ENCODE assay signal across 1 cellular context in the genomic region with DNA sequence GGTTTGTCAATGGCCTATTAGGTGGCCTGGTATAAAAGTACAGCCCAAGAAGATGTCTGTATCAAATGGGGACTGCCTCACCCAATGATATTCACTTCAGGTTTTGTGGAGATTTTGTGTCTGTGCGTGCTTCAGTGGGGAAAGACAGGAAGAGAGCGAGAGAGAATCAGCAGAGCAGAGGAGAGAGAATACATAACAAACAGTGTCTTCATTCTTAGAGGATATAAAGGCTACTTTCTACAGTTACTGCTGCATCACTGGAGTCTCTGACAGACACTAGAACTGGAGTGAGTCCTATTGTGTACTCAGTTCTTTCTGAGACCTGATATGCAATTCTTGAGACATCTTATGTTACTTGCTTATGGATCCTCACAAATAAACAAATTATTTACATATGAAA.
TF ChIP-seq lines count a peak whose summit lies in the region.

No MANE protein-coding gene starts in this region.

TF ChIP-seq in GM23338, 12 proteins besides CTCF, POLR2A, EP300 and RAD21 (continued from another document):
- TF ChIP-seq, protein P1, sequence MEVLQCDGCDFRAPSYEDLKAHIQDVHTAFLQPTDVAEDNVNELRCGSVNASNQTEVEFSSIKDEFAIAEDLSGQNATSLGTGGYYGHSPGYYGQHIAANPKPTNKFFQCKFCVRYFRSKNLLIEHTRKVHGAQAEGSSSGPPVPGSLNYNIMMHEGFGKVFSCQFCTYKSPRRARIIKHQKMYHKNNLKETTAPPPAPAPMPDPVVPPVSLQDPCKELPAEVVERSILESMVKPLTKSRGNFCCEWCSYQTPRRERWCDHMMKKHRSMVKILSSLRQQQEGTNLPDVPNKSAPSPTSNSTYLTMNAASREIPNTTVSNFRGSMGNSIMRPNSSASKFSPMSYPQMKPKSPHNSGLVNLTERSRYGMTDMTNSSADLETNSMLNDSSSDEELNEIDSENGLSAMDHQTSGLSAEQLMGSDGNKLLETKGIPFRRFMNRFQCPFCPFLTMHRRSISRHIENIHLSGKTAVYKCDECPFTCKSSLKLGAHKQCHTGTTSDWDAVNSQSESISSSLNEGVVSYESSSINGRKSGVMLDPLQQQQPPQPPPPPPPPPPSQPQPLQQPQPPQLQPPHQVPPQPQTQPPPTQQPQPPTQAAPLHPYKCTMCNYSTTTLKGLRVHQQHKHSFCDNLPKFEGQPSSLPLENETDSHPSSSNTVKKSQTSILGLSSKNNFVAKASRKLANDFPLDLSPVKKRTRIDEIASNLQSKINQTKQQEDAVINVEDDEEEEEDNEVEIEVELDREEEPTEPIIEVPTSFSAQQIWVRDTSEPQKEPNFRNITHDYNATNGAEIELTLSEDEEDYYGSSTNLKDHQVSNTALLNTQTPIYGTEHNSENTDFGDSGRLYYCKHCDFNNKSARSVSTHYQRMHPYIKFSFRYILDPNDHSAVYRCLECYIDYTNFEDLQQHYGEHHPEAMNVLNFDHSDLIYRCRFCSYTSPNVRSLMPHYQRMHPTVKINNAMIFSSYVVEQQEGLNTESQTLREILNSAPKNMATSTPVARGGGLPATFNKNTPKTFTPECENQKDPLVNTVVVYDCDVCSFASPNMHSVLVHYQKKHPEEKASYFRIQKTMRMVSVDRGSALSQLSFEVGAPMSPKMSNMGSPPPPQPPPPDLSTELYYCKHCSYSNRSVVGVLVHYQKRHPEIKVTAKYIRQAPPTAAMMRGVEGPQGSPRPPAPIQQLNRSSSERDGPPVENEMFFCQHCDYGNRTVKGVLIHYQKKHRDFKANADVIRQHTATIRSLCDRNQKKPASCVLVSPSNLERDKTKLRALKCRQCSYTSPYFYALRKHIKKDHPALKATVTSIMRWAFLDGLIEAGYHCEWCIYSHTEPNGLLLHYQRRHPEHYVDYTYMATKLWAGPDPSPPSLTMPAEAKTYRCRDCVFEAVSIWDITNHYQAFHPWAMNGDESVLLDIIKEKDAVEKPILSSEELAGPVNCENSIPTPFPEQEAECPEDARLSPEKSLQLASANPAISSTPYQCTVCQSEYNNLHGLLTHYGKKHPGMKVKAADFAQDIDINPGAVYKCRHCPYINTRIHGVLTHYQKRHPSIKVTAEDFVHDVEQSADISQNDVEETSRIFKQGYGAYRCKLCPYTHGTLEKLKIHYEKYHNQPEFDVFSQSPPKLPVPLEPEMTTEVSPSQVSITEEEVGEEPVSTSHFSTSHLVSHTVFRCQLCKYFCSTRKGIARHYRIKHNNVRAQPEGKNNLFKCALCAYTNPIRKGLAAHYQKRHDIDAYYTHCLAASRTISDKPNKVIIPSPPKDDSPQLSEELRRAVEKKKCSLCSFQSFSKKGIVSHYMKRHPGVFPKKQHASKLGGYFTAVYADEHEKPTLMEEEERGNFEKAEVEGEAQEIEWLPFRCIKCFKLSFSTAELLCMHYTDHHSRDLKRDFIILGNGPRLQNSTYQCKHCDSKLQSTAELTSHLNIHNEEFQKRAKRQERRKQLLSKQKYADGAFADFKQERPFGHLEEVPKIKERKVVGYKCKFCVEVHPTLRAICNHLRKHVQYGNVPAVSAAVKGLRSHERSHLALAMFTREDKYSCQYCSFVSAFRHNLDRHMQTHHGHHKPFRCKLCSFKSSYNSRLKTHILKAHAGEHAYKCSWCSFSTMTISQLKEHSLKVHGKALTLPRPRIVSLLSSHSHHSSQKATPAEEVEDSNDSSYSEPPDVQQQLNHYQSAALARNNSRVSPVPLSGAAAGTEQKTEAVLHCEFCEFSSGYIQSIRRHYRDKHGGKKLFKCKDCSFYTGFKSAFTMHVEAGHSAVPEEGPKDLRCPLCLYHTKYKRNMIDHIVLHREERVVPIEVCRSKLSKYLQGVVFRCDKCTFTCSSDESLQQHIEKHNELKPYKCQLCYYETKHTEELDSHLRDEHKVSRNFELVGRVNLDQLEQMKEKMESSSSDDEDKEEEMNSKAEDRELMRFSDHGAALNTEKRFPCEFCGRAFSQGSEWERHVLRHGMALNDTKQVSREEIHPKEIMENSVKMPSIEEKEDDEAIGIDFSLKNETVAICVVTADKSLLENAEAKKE (CRISPR knock-in tag; IDR thresholded peaks at IDR 0.05): no peak
- TF ChIP-seq CREB1 (CRISPR knock-in tag; IDR thresholded peaks at IDR 0.05; ENCODE audit: low read depth): no peak
